Comparison of ENCODE assay signal across 8 cellular contexts in genomic region chr15:75727851-75728715, GRCh38.
A peak's percentile ranks its signal among the peaks of the same experiment; 100 is the strongest.
DNase-seq lines count a peak whose midpoint lies in the region; ATAC-seq and TF ChIP-seq lines count a peak whose summit lies in the region.

No MANE protein-coding gene starts in this region.

- no peaks in the 10 kb centered on the region for H3K9me3 Mint-ChIP-seq in activated naive CD8-positive, alpha-beta T cell treated with anti-CD3 and anti-CD28 coated beads, Interleukin-2, amount 50 U/mL, for 24 hours

- H3K4me3 Mint-ChIP-seq in activated naive CD8-positive, alpha-beta T cell treated with anti-CD3 and anti-CD28 coated beads, Interleukin-2, amount 50 U/mL, for 24 hours = no peak overlapping the region

- no peaks in the 10 kb centered on the region for H3K36me3 ChIP-seq in SU-DHL-6 (ENCODE audit: low read length)

- no peak overlapping the region for H3K27ac ChIP-seq in SU-DHL-6 (ENCODE audit: low read depth, low read length)

- H3K9ac ChIP-seq in SU-DHL-6 (ENCODE audit: low read length) = no peak overlapping the region

- H3K27ac Mint-ChIP-seq in activated naive CD8-positive, alpha-beta T cell treated with anti-CD3 and anti-CD28 coated beads, Interleukin-2, amount 50 U/mL, for 24 hours = no peak overlapping the region

- DNase-seq in Ammon's horn (ENCODE audit: low spot score) (peak; percentile 76), HFF-Myc (ENCODE audit: extremely low read depth, low read depth) (no peak), iPS-NIHi7 (ENCODE audit: extremely low spot score) (peak; percentile 57), GOT3 (lab: John Stamatoyannopoulos, UW) (no peak)
- DNase-seq in activated naive CD8-positive, alpha-beta T cell treated with anti-CD3 and anti-CD28 coated beads, Interleukin-2, amount 50 U/mL, for 24 hours = peak; percentile 77
- peak; percentile 75 for DNase-seq in stimulated activated CD4-positive, alpha-beta T cell treated with anti-CD3 and anti-CD28 coated beads, Interleukin-4, amount 100 ng/mL, for 1 hour

- H3F3A ChIP-seq in SU-DHL-6 (ENCODE audit: insufficient read depth) = no peaks in the 10 kb centered on the region

- no peaks in the 10 kb centered on the region for H4K20me1 ChIP-seq in SU-DHL-6 (ENCODE audit: low read depth, low read length)

- no peaks in the 10 kb centered on the region for H3K9me3 ChIP-seq in SU-DHL-6 (ENCODE audit: insufficient read depth, low read length)

- H3K4me3 ChIP-seq in HFF-Myc (replicated peaks; ENCODE audit: low read depth, low read length) (no peak overlapping the region), SU-DHL-6 (ENCODE audit: insufficient read depth, low read length, poor library complexity, severe bottlenecking) (no peak overlapping the region)

- ATAC-seq in activated naive CD8-positive, alpha-beta T cell treated with anti-CD3 and anti-CD28 coated beads, Interleukin-2, amount 50 U/mL, for 24 hours = peak; percentile 60
- no peak for ATAC-seq in HG03460 (IDR thresholded peaks at IDR 0.05; ENCODE audit: unreplicated experiment)

- no peaks in the 10 kb centered on the region for H3K27me3 ChIP-seq in SU-DHL-6 (ENCODE audit: low read length)

- peak; percentile 61 for TF ChIP-seq CTCF in HFF-Myc (IDR thresholded peaks at IDR 0.05; ENCODE audit: low read depth, low read length, missing control alignments)
- TF ChIP-seq CTCF in SU-DHL-6 (IDR thresholded peaks at IDR 0.05; ENCODE audit: insufficient read depth, low read length, poor library complexity, severe bottlenecking) = peak; percentile 49

- peaks cover 15% of the 10 kb centered on the region for H3K27me3 Mint-ChIP-seq in activated naive CD8-positive, alpha-beta T cell treated with anti-CD3 and anti-CD28 coated beads, Interleukin-2, amount 50 U/mL, for 24 hours

- H3K4me2 ChIP-seq in SU-DHL-6 (ENCODE audit: low read depth, low read length, poor library complexity, severe bottlenecking) = no peak overlapping the region

- no peaks in the 10 kb centered on the region for H3K36me3 Mint-ChIP-seq in activated naive CD8-positive, alpha-beta T cell treated with anti-CD3 and anti-CD28 coated beads, Interleukin-2, amount 50 U/mL, for 24 hours (ENCODE audit: low read depth)

- H3K9me2 ChIP-seq in SU-DHL-6 (replicated peaks; ENCODE audit: insufficient read depth, low read length) = no peaks in the 10 kb centered on the region

- H3K79me2 ChIP-seq in SU-DHL-6 (ENCODE audit: insufficient read depth, low read length) = no peaks in the 10 kb centered on the region

- H3K4me1 Mint-ChIP-seq in activated naive CD8-positive, alpha-beta T cell treated with anti-CD3 and anti-CD28 coated beads, Interleukin-2, amount 50 U/mL, for 24 hours = peaks cover 14% of the 10 kb centered on the region

- no peak overlapping the region for H2AFZ ChIP-seq in SU-DHL-6 (ENCODE audit: low read depth, low read length, severe bottlenecking)

Comparison
In these comparisons a context has a peak if more than half of its experiments do, and no peak if none do; other contexts are left out.
1. DNase-seq: peak in Ammon's horn (single experiment), activated naive CD8-positive, alpha-beta T cell treated with anti-CD3 and anti-CD28 coated beads, Interleukin-2, amount 50 U/mL, for 24 hours (single experiment), iPS-NIHi7 (single experiment) and stimulated activated CD4-positive, alpha-beta T cell treated with anti-CD3 and anti-CD28 coated beads, Interleukin-4, amount 100 ng/mL, for 1 hour (single experiment); none in HFF-Myc (single experiment) and GOT3 (single experiment).